Comparison of ENCODE assay signal across 8 cellular contexts in the genomic region with DNA sequence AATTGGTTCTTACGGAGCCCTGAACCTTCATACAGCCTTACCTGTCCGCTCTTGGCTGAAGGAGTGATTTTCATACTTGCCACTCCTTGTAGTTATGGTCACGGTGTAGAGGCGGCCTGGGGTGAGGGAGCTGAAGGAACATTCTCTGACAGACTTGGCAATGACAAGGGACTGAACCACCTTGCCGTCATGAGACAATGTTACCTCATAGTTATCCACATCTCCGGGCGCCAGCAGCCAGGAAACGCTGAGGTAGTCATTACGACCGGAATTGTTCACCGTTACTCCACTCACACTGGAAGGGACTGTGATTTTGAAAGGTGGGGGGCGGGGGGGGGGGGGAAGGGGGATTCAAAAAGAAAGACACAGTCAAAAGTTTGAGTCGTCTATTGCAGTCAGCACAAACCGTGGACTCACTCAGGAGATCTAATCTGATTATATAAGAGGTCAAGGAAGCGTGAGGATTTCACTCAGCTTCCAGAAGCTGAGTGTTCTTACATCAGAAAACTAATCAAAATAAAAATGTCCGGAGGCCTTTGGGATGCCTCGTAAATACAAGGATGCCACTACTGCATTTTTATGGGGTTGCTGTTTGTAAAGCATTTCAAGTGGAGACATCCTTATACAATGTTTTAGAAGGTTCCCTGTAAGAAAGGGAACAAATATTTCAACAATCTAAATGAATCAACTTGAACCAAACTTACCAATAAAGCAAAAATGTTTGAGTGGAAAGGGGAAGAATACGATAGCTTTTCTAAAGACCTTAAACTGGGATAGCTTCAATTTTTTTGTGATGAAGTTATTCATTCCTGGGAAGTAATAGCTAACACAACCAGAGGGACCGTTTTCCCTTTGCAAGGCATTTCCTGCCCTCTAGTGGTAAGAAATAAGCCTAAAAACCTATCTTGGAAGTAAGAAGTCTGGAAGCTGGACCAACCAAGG.
DNase-seq lines count a peak whose midpoint lies in the region; TF ChIP-seq lines count a peak whose summit lies in the region.

No MANE protein-coding gene starts in this region.

- H4K20me1 ChIP-seq in H9 (ENCODE audit: control insufficient read depth, insufficient read depth, insufficient read length), result no peaks in the 10 kb centered on the region

- no peaks in the 10 kb centered on the region for H3K9me3 Mint-ChIP-seq in H9
- no peaks in the 10 kb centered on the region for H3K9me3 Mint-ChIP-seq in activated T-cell treated with anti-CD3 and anti-CD28 coated beads, Interleukin-2, amount 50 U/mL, for 24 hours

- H2BK20ac ChIP-seq in H9 (ENCODE audit: low read depth, low read length, poor library complexity, severe bottlenecking), result no peak overlapping the region

- H3K27me3 ChIP-seq in H9 (ENCODE audit: insufficient read depth, low read length), result no peaks in the 10 kb centered on the region
- H3K27me3 ChIP-seq in trophoblast cell (ENCODE audit: insufficient read depth, low read length), result no peaks in the 10 kb centered on the region

- H3K23ac ChIP-seq in H9 (ENCODE audit: insufficient read length, low read depth, low read length) (no peak overlapping the region), trophoblast cell (ENCODE audit: low read length) (no peak overlapping the region)

- H3K23me2 ChIP-seq in H9 (ENCODE audit: insufficient read length, low read depth, low read length, poor library complexity, severe bottlenecking), result no peaks in the 10 kb centered on the region

- H3K14ac ChIP-seq in H9 (ENCODE audit: insufficient read depth, low read length) (no peak overlapping the region), trophoblast cell (ENCODE audit: low read length) (no peak overlapping the region)

- peak; percentile 90 for TF ChIP-seq CTCF in H9 (conservative IDR thresholded peaks at IDR 0.05)
- peak; percentile 83 for TF ChIP-seq CTCF in fibroblast of villous mesenchyme (IDR thresholded peaks at IDR 0.05; ENCODE audit: insufficient read depth, low read depth, low read length)

- no peak overlapping the region for H2BK12ac ChIP-seq in H9 (ENCODE audit: insufficient read length, low read depth, low read length)
- H2BK12ac ChIP-seq in trophoblast cell (ENCODE audit: low read length), result no peak overlapping the region

- no peak overlapping the region for H4K91ac ChIP-seq in H9 (ENCODE audit: insufficient read length, low read depth, low read length)
- H4K91ac ChIP-seq in trophoblast cell (ENCODE audit: low read depth, low read length), result no peak overlapping the region

- H4K12ac ChIP-seq in trophoblast cell (ENCODE audit: low read depth, low read length), result no peak overlapping the region

- no peak overlapping the region for H3K56ac ChIP-seq in H9 (ENCODE audit: insufficient read length, low read depth, low read length)

- H3K4me3 ChIP-seq in fibroblast of villous mesenchyme (ENCODE audit: low read depth, low read length) (no peak overlapping the region), trophoblast cell (ENCODE audit: low read depth, low read length) (no peak overlapping the region)

- 0 out of 4 replicates have a peak, but pooled peaks cover 0 to 2% of the 10 kb centered on the region in 2 experiments for H3K4me1 Mint-ChIP-seq in H9
- H3K4me1 Mint-ChIP-seq in activated T-cell treated with anti-CD3 and anti-CD28 coated beads, Interleukin-2, amount 50 U/mL, for 24 hours (ENCODE audit: low read depth), result no peaks in the 10 kb centered on the region

- H3K27me3 Mint-ChIP-seq in H9 (ENCODE audit: low read depth), result no peaks in the 10 kb centered on the region
- peaks cover 15% of the 10 kb centered on the region for H3K27me3 Mint-ChIP-seq in activated T-cell treated with anti-CD3 and anti-CD28 coated beads, Interleukin-2, amount 50 U/mL, for 24 hours

- H3K18ac ChIP-seq in H9 (ENCODE audit: insufficient read length, low read depth, low read length) (no peak overlapping the region), trophoblast cell (ENCODE audit: low read length) (no peak overlapping the region)

- H3K9me3 ChIP-seq in H9 (ENCODE audit: control insufficient read depth, low read depth, low read length) (no peaks in the 10 kb centered on the region), trophoblast cell (ENCODE audit: insufficient read depth, low read depth, low read length) (no peaks in the 10 kb centered on the region)

- H2AK5ac ChIP-seq in H9 (ENCODE audit: insufficient read length, low read length), result no peak overlapping the region
- H2AK5ac ChIP-seq in trophoblast cell (ENCODE audit: low read length), result no peak overlapping the region

- H3K27ac ChIP-seq in H9 (ENCODE audit: insufficient read length, low read depth, low read length), result no peak overlapping the region
- no peak overlapping the region for H3K27ac ChIP-seq in trophoblast cell (ENCODE audit: low read depth, low read length)

- no peak overlapping the region for H2AFZ ChIP-seq in H9 (ENCODE audit: low read length)
- H2AFZ ChIP-seq in trophoblast cell (ENCODE audit: insufficient read depth, low read length, poor library complexity), result no peak overlapping the region

- no peak overlapping the region for H3K4me2 ChIP-seq in H9 (ENCODE audit: insufficient read depth, insufficient read length, low read length)
- no peak overlapping the region for H3K4me2 ChIP-seq in trophoblast cell (ENCODE audit: low read length)

- no peak overlapping the region for H3K4ac ChIP-seq in H9 (ENCODE audit: low read depth, low read length)
- no peak overlapping the region for H3K4ac ChIP-seq in trophoblast cell (ENCODE audit: low read depth, low read length)

- H3K79me2 ChIP-seq in H9 (ENCODE audit: insufficient read depth, low read length) (no peaks in the 10 kb centered on the region), trophoblast cell (ENCODE audit: control insufficient read depth, insufficient read depth, low read length, poor library complexity) (no peaks in the 10 kb centered on the region)

- H4K5ac ChIP-seq in H9 (ENCODE audit: insufficient read length, low read depth, low read length), result no peak overlapping the region

- no peak overlapping the region for H3T11ph ChIP-seq in H9 (ENCODE audit: low read length)

- no peaks in the 10 kb centered on the region; a peak in 1 of 7 replicates for H3K36me3 Mint-ChIP-seq in H9 (ENCODE audit: insufficient read depth in 1 of 3, low read depth in 3 of 3)
- no peaks in the 10 kb centered on the region for H3K36me3 Mint-ChIP-seq in activated T-cell treated with anti-CD3 and anti-CD28 coated beads, Interleukin-2, amount 50 U/mL, for 24 hours (ENCODE audit: low read depth)

- H4K8ac ChIP-seq in H9 (replicated peaks; ENCODE audit: insufficient read length, low read depth, low read length), result no peak overlapping the region
- H4K8ac ChIP-seq in trophoblast cell (ENCODE audit: low read depth, low read length), result no peak overlapping the region

- WGBS in H9 (ENCODE audit: extremely low coverage, insufficient read length, low lambda C conversion rate), result no CpG with 5 or more reads among the region's 19 CpGs
- WGBS in trophoblast cell (ENCODE audit: extremely low coverage, insufficient coverage, insufficient read length), result no CpG with 5 or more reads among the region's 19 CpGs

- no peaks in the 10 kb centered on the region for H3K36me3 ChIP-seq in trophoblast cell (ENCODE audit: control insufficient read depth in 1 of 2, insufficient read depth in 2 of 2, low read length in 2 of 2)

- no peak overlapping the region for H2BK120ac ChIP-seq in H9 (ENCODE audit: low read depth, low read length, poor library complexity, severe bottlenecking)
- H2BK120ac ChIP-seq in trophoblast cell (ENCODE audit: insufficient read depth, low read length, poor library complexity), result no peak overlapping the region

- H2BK5ac ChIP-seq in H9 (ENCODE audit: insufficient read length, low read length) (no peak overlapping the region), trophoblast cell (ENCODE audit: low read depth, low read length, poor library complexity) (no peak overlapping the region)

- no peak overlapping the region; a peak in 1 of 7 replicates for H3K27ac Mint-ChIP-seq in H9
- H3K27ac Mint-ChIP-seq in activated T-cell treated with anti-CD3 and anti-CD28 coated beads, Interleukin-2, amount 50 U/mL, for 24 hours, result no peak overlapping the region

- DNase-seq in ELR (ENCODE audit: low read depth) (peak; percentile 86), H9 (no peak), NCI-H146 (lab: John Stamatoyannopoulos, UW) (peak; percentile 61), T1000 (lab: John Stamatoyannopoulos, UW) (peak; percentile 58), fibroblast of villous mesenchyme (ENCODE audit: low read depth) (peak; percentile 83), trophoblast cell (peak; percentile 92 to 96)
- no peak for DNase-seq in activated effector memory CD4-positive, alpha-beta T cell treated with anti-CD3 and anti-CD28 coated beads, Interleukin-2, amount 50 U/mL, for 16 hours
- no peak for DNase-seq in activated T-cell treated with anti-CD3 and anti-CD28 coated beads, Interleukin-2, amount 50 U/mL, for 24 hours

- no peak overlapping the region for H3K4me3 Mint-ChIP-seq in H9
- no peak overlapping the region for H3K4me3 Mint-ChIP-seq in activated T-cell treated with anti-CD3 and anti-CD28 coated beads, Interleukin-2, amount 50 U/mL, for 24 hours

- H3K4me1 ChIP-seq in H9 (ENCODE audit: insufficient read depth, low read length) (no peaks in the 10 kb centered on the region), trophoblast cell (ENCODE audit: control insufficient read depth in 1 of 2, insufficient read depth in 2 of 2, low read length in 2 of 2) (no peaks in the 10 kb centered on the region)

- no peaks in the 10 kb centered on the region for H3K79me1 ChIP-seq in H9 (ENCODE audit: insufficient read depth, low read depth, low read length, poor library complexity, severe bottlenecking)
- no peaks in the 10 kb centered on the region for H3K79me1 ChIP-seq in trophoblast cell (ENCODE audit: low read length)

- H3K9ac ChIP-seq in H9 (ENCODE audit: extremely low read depth, insufficient read length, low read length) (no peak overlapping the region), trophoblast cell (ENCODE audit: low read length) (no peak overlapping the region)

- H2BK15ac ChIP-seq in H9 (ENCODE audit: low read depth, low read length), result no peak overlapping the region

Comparison
In these comparisons a context has a peak if more than half of its experiments do, and no peak if none do; other contexts are left out.
1. DNase-seq: peak in ELR (single experiment), NCI-H146 (single experiment), T1000 (single experiment), fibroblast of villous mesenchyme (single experiment) and trophoblast cell (2 of 2); none in H9 (single experiment), activated effector memory CD4-positive, alpha-beta T cell treated with anti-CD3 and anti-CD28 coated beads, Interleukin-2, amount 50 U/mL, for 16 hours (single experiment) and activated T-cell treated with anti-CD3 and anti-CD28 coated beads, Interleukin-2, amount 50 U/mL, for 24 hours (single experiment).